In the genomic region with DNA sequence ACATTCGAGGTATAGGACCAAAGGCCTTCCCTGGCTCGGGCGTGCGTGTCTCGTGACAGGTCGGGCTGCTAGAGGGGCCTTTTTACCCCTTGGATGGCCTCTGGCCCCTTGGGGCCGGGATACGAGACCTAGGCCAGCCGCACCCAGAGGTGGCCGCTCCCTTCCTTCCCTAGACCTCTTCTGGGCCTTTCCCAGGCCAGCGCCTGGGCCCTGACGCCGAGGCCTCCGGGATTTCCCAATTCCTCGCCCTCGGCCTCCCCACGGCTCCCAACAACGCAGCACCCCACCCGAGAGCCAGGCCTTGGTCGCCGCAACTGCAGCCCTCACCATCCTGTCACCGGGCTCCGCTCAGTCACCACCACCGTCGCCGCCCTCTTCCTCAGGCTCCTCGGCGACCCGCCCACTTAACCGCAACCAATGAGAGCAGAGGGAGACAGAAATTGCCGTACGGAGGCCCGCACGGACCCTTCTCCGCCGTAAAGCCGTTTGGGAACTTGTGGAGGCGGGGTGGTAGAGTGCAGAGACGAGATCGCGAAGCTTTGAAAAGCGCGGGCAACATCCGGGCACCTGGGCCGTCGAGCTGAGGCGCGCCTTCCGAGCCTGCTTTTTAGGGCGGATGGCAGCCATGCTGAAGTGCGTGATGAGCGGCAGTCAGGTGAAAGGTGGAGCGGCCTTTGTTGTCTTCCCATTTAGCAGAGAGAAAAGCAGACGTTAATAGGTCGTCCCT, we compare ENCODE assay signal across 8 cellular contexts. TPM values are rescaled to one million over a fixed set of nuclear protein-coding genes. Genes with fewer than 3 reads are reported as not detected.
A peak's percentile ranks its signal among the peaks of the same experiment; 100 is the strongest.
DNase-seq lines count a peak whose midpoint lies in the region; ATAC-seq and TF ChIP-seq lines count a peak whose summit lies in the region.

Gene RAD9B (plus strand): TSS at position 610 of the 727 bp plus-strand sequence. CDS start 7 bp downstream, at position 617.
Gene VPS29 (minus strand): TSS at position 390 of the 727 bp plus-strand sequence. CDS start 60 bp downstream, at position 330.

- H3K36me3 Mint-ChIP-seq in type B pancreatic cell: peaks cover 6% of the 10 kb centered on the region

- TF ChIP-seq POLR2A in adrenal gland (IDR thresholded peaks at IDR 0.05) (peak; percentile 80 to 93), heart left ventricle (IDR thresholded peaks at IDR 0.05) (peak in 1 of 2 donors; percentile 87)

- H3K27ac ChIP-seq in adrenal gland (peak within 1 kb of the TSS; percentile 29 to 93 (median 90)), heart left ventricle (peak within 1 kb of the TSS; percentile 64 to 96 (median 90))

- no peaks in the 10 kb centered on the region for H3K36me3 ChIP-seq in adrenal gland (replicated peaks in 1 of 2)
- H3K36me3 ChIP-seq in heart left ventricle: peaks cover 0 to 11% (median 5%) of the 10 kb centered on the region in 9 donors

- H3K4me3 ChIP-seq in adrenal gland (peak within 1 kb of the TSS; percentile 69 to 96 (median 87)), heart left ventricle (peak within 1 kb of the TSS; percentile 65 to 98 (median 89))

- TF ChIP-seq CTCF in GM13976 (IDR thresholded peaks at IDR 0.05; ENCODE audit: borderline replicate concordance, control extremely low read depth, extremely low read depth, insufficient read depth, missing control alignments) (no peak), adrenal gland (IDR thresholded peaks at IDR 0.05) (peak in 1 of 6 experiments; percentile 5), heart left ventricle (IDR thresholded peaks at IDR 0.05) (no peak), type B pancreatic cell (conservative IDR thresholded peaks at IDR 0.05) (no peak)

- H3K4me1 Mint-ChIP-seq in type B pancreatic cell (ENCODE audit: unreplicated experiment): peaks cover 17% of the 10 kb centered on the region

- peak within 1 kb of the TSS; percentile 96 for H3K27ac Mint-ChIP-seq in type B pancreatic cell

- H3K4me1 ChIP-seq in adrenal gland (replicated peaks in 1 of 2) (peaks cover 8 to 37% of the 10 kb centered on the region in 2 donors), heart left ventricle (peaks cover 0 to 40% (median 29%) of the 10 kb centered on the region in 12 donors)

- H3K27me3 Mint-ChIP-seq in type B pancreatic cell: peaks cover 4% of the 10 kb centered on the region

- ATAC-seq in HG02852 (IDR thresholded peaks at IDR 0.05; ENCODE audit: unreplicated experiment) (peak; percentile 93), heart left ventricle (peak; percentile 98 to 99 (median 99))

- DNase-seq in GM13976 (ENCODE audit: low spot score) (peak; percentile 95), NCI-H1436 treated with DMSO at 0.1 percent for 48 hours (lab: John Stamatoyannopoulos, UW) (peak; percentile 93), T follicular helper cell (ENCODE audit: low read depth) (peak; percentile 98), adrenal gland (peak; percentile 98 to 99 (median 99)), heart left ventricle (peak; percentile 98 to 99 (median 98)), pons (ENCODE audit: low spot score) (peak; percentile 96), type B pancreatic cell (ENCODE audit: extremely low spot score, unreplicated experiment) (peak; percentile 97)

- intact Hi-C loops in adrenal gland (cut with DNase I): no loop called here
- intact Hi-C loops in heart left ventricle (cut with DNase I): loop anchor here in 7 of 10 donors (1.0 to 10.0 kb wide), 6 partner anchors 33 to 385 kb away; partner anchors contain the start of genes FAM216A (in 6 of the 7), GPN3 (in 6 of the 7) and ARPC3 (in 3 of the 7)

- 1 to 2% (median 1%) methylated on average over 21 to 55 of the region's 55 CpGs for WGBS in adrenal gland, 4 donors
- 1 to 3% (median 1%) methylated on average over 48 to 55 of the region's 55 CpGs for WGBS in heart left ventricle, 4 donors

- H3K9me3 Mint-ChIP-seq in type B pancreatic cell: peaks cover 8% of the 10 kb centered on the region

- H3K27me3 ChIP-seq in adrenal gland (no peaks in the 10 kb centered on the region), heart left ventricle (no peaks in the 10 kb centered on the region)

- peak within 1 kb of the TSS; percentile 100 for H3K4me3 Mint-ChIP-seq in type B pancreatic cell

- H3K9me3 ChIP-seq in adrenal gland (replicated peaks in 1 of 3): no peaks in the 10 kb centered on the region
- H3K9me3 ChIP-seq in heart left ventricle: no peaks in the 10 kb centered on the region

- in situ Hi-C loops in GM13976 (cut with MboI; ENCODE audit: low sequenced_read_pairs, unreplicated experiment): no loop called here

RNA-seq across cellular contexts. Expression of gene RAD9B, which starts in this region (rescaled TPM):
- total RNA-seq in adrenal gland (1 to 10 TPM in 2 of 8 donors, under 1 TPM in 5, not detected in 1; 0.14 to 3.6 (median 0.46) TPM), heart left ventricle (1 to 10 TPM in 5 of 9 donors, under 1 TPM in 2, not detected in 2; 0.67 to 4.8 (median 2.4) TPM), type B pancreatic cell (ENCODE audit: low replicate concordance) (0.12 and 0.46 TPM in 2 replicates)
- polyA plus RNA-seq in adrenal gland (under 1 TPM; 0.20 to 0.24 (median 0.22) TPM), heart left ventricle (10 to 100 TPM in 1 of 2 donors, under 1 TPM in 1; 0.34 to 12.0 TPM)

RNA-seq across cellular contexts. Expression of gene VPS29, which starts in this region (rescaled TPM):
- total RNA-seq in adrenal gland (100 to 1,000 TPM in 4 of 8 donors, 10 to 100 TPM in 4; 56.7 to 263 (median 98.5) TPM), heart left ventricle (100 to 1,000 TPM in 3 of 9 donors, 10 to 100 TPM in 6; 66.7 to 149 (median 89.5) TPM), type B pancreatic cell (ENCODE audit: low replicate concordance) (72.6 and 84.7 TPM in 2 replicates)
- polyA plus RNA-seq in adrenal gland (100 to 1,000 TPM; 119 to 200 (median 140) TPM), heart left ventricle (100 to 1,000 TPM; 107 to 191 TPM)

Comparison
In these comparisons a context has a peak if more than half of its experiments do, and no peak if none do; other contexts are left out.
1. Peak in every context shown above with its lines: DNase-seq, ATAC-seq, H3K4me3 ChIP-seq and H3K27ac ChIP-seq.
2. intact Hi-C loops: an anchor here in heart left ventricle (1.0 to 10.0 kb wide); none called in adrenal gland.